ENCODE assay signal across 9 cellular contexts in the genomic region with DNA sequence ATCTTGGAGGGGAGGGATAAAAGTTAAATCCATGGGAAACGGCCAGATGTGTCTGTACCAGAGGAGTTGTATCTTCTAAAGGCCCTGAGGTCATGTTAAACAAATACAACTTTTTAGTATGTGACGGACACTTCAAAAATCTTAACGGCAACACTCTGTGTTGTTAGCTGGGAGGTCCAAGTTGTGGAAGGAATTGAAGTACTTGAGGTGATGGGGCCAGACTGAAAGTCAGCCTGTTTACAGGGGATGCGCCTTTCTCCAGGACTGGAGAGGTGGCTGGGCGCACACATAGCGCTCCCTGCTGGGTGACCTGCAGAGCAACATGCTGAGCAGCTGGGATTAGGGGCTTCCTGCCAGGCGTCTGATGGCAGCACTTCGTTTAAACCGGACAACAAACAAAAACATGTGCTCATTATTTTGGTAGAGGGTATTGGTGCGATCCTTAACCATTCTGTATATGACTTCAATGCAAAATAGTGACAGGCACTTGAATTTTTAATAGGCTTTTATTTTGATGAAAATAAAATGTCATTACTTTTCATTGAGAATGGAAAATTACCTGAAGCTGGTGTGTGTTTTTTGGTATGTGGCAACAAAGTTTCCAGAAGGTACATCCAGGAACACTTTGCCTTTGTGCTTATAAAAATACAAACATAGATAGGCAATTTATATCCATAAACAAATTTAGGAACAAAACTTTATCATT.
DNase-seq lines count a peak whose midpoint lies in the region; ATAC-seq, FAIRE-seq and TF ChIP-seq lines count a peak whose summit lies in the region.
"Had no signal": no experiment of that assay in that cellular context is flagged by ENCODE, and none has a peak within 500 bp of the region (broad histone marks: within the 10 kb centered on the region; RNA-seq: fewer than 3 reads in every experiment).

No MANE protein-coding gene starts in this region.

- H3K36me3 Mint-ChIP-seq in chondrocyte (ENCODE audit: low read depth), result peaks cover 19% of the 10 kb centered on the region
- H3K36me3 Mint-ChIP-seq in stimulated activated effector memory CD8-positive, alpha-beta T cell treated with anti-CD3 and anti-CD28 coated beads, Interleukin-12 subunit alpha, Interleukin-12 subunit beta, amount 100 ng/mL, for 72 hours, result peaks cover 84% of the 10 kb centered on the region

- intact Hi-C loops in left lung (cut with DNase I), result no loop called here

- DNase-seq in EH (ENCODE audit: low read depth), result peak; percentile 78
- DNase-seq in HTR-8/SVneo (ENCODE audit: insufficient read length, low spot score), result peak; percentile 67
- no peak for DNase-seq in RWPE1 (ENCODE audit: low spot score)
- no peak for DNase-seq in chondrocyte (ENCODE audit: low spot score)
- peak in 1 of 2 donors; percentile 55 for DNase-seq in left lung
- DNase-seq in stimulated activated effector memory CD8-positive, alpha-beta T cell treated with anti-CD3 and anti-CD28 coated beads, Interleukin-12 subunit alpha, Interleukin-12 subunit beta, amount 100 ng/mL, for 72 hours (ENCODE audit: low spot score in 2 of 2), result no peak

- no peak overlapping the region for H3K4me3 Mint-ChIP-seq in chondrocyte (ENCODE audit: unreplicated experiment)
- H3K4me3 Mint-ChIP-seq in stimulated activated effector memory CD8-positive, alpha-beta T cell treated with anti-CD3 and anti-CD28 coated beads, Interleukin-12 subunit alpha, Interleukin-12 subunit beta, amount 100 ng/mL, for 72 hours, result no peak overlapping the region

- peaks cover 0 to 57% of the 10 kb centered on the region in 2 donors for H3K36me3 ChIP-seq in left lung

- TF ChIP-seq CTCF in RWPE1 (conservative IDR thresholded peaks at IDR 0.05; ENCODE audit: low read depth) (peak; percentile 52), chondrocyte (IDR thresholded peaks at IDR 0.05) (peak; percentile 98), left lung (IDR thresholded peaks at IDR 0.05) (peak; percentile 63 to 69)

- H3K27me3 ChIP-seq in left lung, result no peaks in the 10 kb centered on the region

- POLR2A ChIA-PET in RWPE1 (lab: Yijun Ruan, JAX; ENCODE audit: low non-redundant PET), result no interaction called here

- H3K4me1 ChIP-seq in left lung, result peaks cover 0 to 8% of the 10 kb centered on the region in 2 donors

- no peaks in the 10 kb centered on the region for H3K9me3 ChIP-seq in left lung

- FAIRE-seq in HTR-8/SVneo (lab: Jason Lieb, UNC), result peak; percentile 4
- FAIRE-seq: colon had no signal

- no peak overlapping the region for H3K27ac ChIP-seq in RWPE1
- H3K27ac ChIP-seq in left lung, result no peak overlapping the region

- H3K4me1 Mint-ChIP-seq in chondrocyte (ENCODE audit: low read depth), result peaks cover 51% of the 10 kb centered on the region
- H3K4me1 Mint-ChIP-seq in stimulated activated effector memory CD8-positive, alpha-beta T cell treated with anti-CD3 and anti-CD28 coated beads, Interleukin-12 subunit alpha, Interleukin-12 subunit beta, amount 100 ng/mL, for 72 hours, result peaks cover 18% of the 10 kb centered on the region

- CTCF ChIA-PET in RWPE1 (lab: Yijun Ruan, JAX), result interaction anchor here (0.6 to 1.4 kb wide), 7 partner anchors 15 to 1747 kb away, joined by 3 to 5 read pairs (median 3); no protein-coding TSS in a partner anchor

- H3K27ac Mint-ChIP-seq in chondrocyte (ENCODE audit: unreplicated experiment), result peak overlapping the region; percentile 68
- no peak overlapping the region for H3K27ac Mint-ChIP-seq in stimulated activated effector memory CD8-positive, alpha-beta T cell treated with anti-CD3 and anti-CD28 coated beads, Interleukin-12 subunit alpha, Interleukin-12 subunit beta, amount 100 ng/mL, for 72 hours

- ATAC-seq in GM21360 (IDR thresholded peaks at IDR 0.05; ENCODE audit: unreplicated experiment), result peak; percentile 97
- peak; percentile 89 for ATAC-seq in left lung
- ATAC-seq in stimulated activated effector memory CD8-positive, alpha-beta T cell treated with anti-CD3 and anti-CD28 coated beads, Interleukin-12 subunit alpha, Interleukin-12 subunit beta, amount 100 ng/mL, for 72 hours, result peak; percentile 75
- no peak for ATAC-seq in HG03439 (IDR thresholded peaks at IDR 0.05; ENCODE audit: unreplicated experiment)

- H3K27me3 Mint-ChIP-seq in chondrocyte (ENCODE audit: low read depth), result no peaks in the 10 kb centered on the region

- no peak overlapping the region for H3K4me3 ChIP-seq in left lung

- no peaks in the 10 kb centered on the region for H3K9me3 Mint-ChIP-seq in chondrocyte (ENCODE audit: low read depth)
- no peaks in the 10 kb centered on the region for H3K9me3 Mint-ChIP-seq in stimulated activated effector memory CD8-positive, alpha-beta T cell treated with anti-CD3 and anti-CD28 coated beads, Interleukin-12 subunit alpha, Interleukin-12 subunit beta, amount 100 ng/mL, for 72 hours

Comparison
In these comparisons a context has a peak if more than half of its experiments do, and no peak if none do; other contexts are left out.
1. DNase-seq: peak in EH (single experiment) and HTR-8/SVneo (single experiment); none in RWPE1 (single experiment), chondrocyte (single experiment) and stimulated activated effector memory CD8-positive, alpha-beta T cell treated with anti-CD3 and anti-CD28 coated beads, Interleukin-12 subunit alpha, Interleukin-12 subunit beta, amount 100 ng/mL, for 72 hours (0 of 2).
2. Peak in every context shown above with its lines, with median percentiles within 50 percentile points of each other: CTCF ChIP-seq.